8 cellular contexts compared by ENCODE assay signal in genomic region chr17:56835259-56835575, GRCh38. TPM values are rescaled to one million over a fixed set of nuclear protein-coding genes. Genes with fewer than 3 reads are reported as not detected.
A peak's percentile ranks its signal among the peaks of the same experiment; 100 is the strongest.
DNase-seq lines count a peak whose midpoint lies in the region; ATAC-seq, FAIRE-seq and TF ChIP-seq lines count a peak whose summit lies in the region.

No MANE protein-coding gene starts in this region.

- no peaks in the 10 kb centered on the region for H3K9me3 ChIP-seq in MG63

- peaks cover 22% of the 10 kb centered on the region for H3K4me1 Mint-ChIP-seq in CD14-positive monocyte
- H3K4me1 Mint-ChIP-seq in nephron progenitor cell, result peaks cover 44% of the 10 kb centered on the region

- H3K27ac ChIP-seq in coronary artery, result peak overlapping the region in 1 of 2 donors; percentile 90

- H3K4me3 ChIP-seq in MG63, result peak overlapping the region; percentile 69
- H3K4me3 ChIP-seq in coronary artery, result peak overlapping the region; percentile 78

- no peak for ATAC-seq in GM19351 (IDR thresholded peaks at IDR 0.05; ENCODE audit: unreplicated experiment)

- H3K4me3 Mint-ChIP-seq in CD14-positive monocyte (peak overlapping the region; percentile 92 to 93), nephron progenitor cell (peak overlapping the region; percentile 83)

- TF ChIP-seq CTCF in CD14-positive monocyte (IDR thresholded peaks at IDR 0.05) (no peak), coronary artery (IDR thresholded peaks at IDR 0.05) (no peak), nephron progenitor cell (IDR thresholded peaks at IDR 0.05) (no peak)

- no peaks in the 10 kb centered on the region for H3K9me3 Mint-ChIP-seq in CD14-positive monocyte
- H3K9me3 Mint-ChIP-seq in nephron progenitor cell, result no peaks in the 10 kb centered on the region

- intact Hi-C loops in CD14-positive monocyte (cut with micrococcal nuclease), result no loop called here

- peaks cover 2 to 9% (median 4%) of the 10 kb centered on the region in 3 donors for H3K27me3 Mint-ChIP-seq in CD14-positive monocyte (ENCODE audit: low read depth in 3 of 3)
- peaks cover 55% of the 10 kb centered on the region for H3K27me3 Mint-ChIP-seq in nephron progenitor cell (ENCODE audit: low read depth, poor library complexity)

- H3K36me3 ChIP-seq in MG63, result peaks cover 30% of the 10 kb centered on the region

- no peak for FAIRE-seq in frontal cortex (lab: Jason Lieb, UNC)

- H3K36me3 Mint-ChIP-seq in CD14-positive monocyte, result peaks cover 14 to 25% of the 10 kb centered on the region in 2 donors
- H3K36me3 Mint-ChIP-seq in nephron progenitor cell (ENCODE audit: low read depth), result peaks cover 37% of the 10 kb centered on the region

- H3K27ac Mint-ChIP-seq in CD14-positive monocyte (peak overlapping the region in 1 of 7 donors; percentile 43), nephron progenitor cell (no peak overlapping the region)

- H3K27me3 ChIP-seq in MG63, result no peaks in the 10 kb centered on the region

- no peak for DNase-seq in CD14-positive monocyte (ENCODE audit: low spot score)
- DNase-seq in MG63, result no peak
- DNase-seq in coronary artery (ENCODE audit: low spot score), result no peak
- DNase-seq in nephron progenitor cell, result peak; percentile 10
- no peak for DNase-seq in frontal cortex (ENCODE audit: low spot score in 2 of 2)
- DNase-seq in effector CD8-positive, alpha-beta T cell (lab: John Stamatoyannopoulos, UW), result no peak
- no peak for DNase-seq in activated CD4-positive, alpha-beta T cell treated with anti-CD3 and anti-CD28 coated beads for 48 hours

RNA-seq across cellular contexts. Expression of gene DGKE, which starts 1.3 kb away (rescaled TPM):
- 1 to 10 TPM; 1.1 to 1.5 TPM for polyA plus RNA-seq in CD14-positive monocyte
- total RNA-seq in MG63 (2014; rRNA removed; shearing (Covaris generic); ENCODE audit: low replicate concordance), result 4.0 and 7.9 TPM in 2 replicates
- total RNA-seq in frontal cortex, result 28.5 TPM

RNA-seq across cellular contexts. Expression of gene C17orf67, which starts 1.5 kb away (rescaled TPM):
- polyA plus RNA-seq in CD14-positive monocyte, result under 1 TPM; 0.56 to 0.57 TPM
- 0.63 TPM in 1 of 2 replicates, not detected in the other for total RNA-seq in MG63 (2014; rRNA removed; shearing (Covaris generic); ENCODE audit: low replicate concordance)
- total RNA-seq in frontal cortex, result 2.0 TPM
